In genomic region chr7:9241826-9242225, GRCh38 we compare ENCODE assay signal across 24 cellular contexts.
"Had no signal": no experiment of that assay in that cellular context is flagged by ENCODE, and none has a peak within 500 bp of the region (broad histone marks: within the 10 kb centered on the region; RNA-seq: fewer than 3 reads in every experiment).

No MANE protein-coding gene starts in this region.

- H3K9me3 ChIP-seq: gastrocnemius medialis, ovary, psoas muscle, sigmoid colon, tibial artery had no signal

- H3K27me3 Mint-ChIP-seq: naive thymus-derived CD8-positive, alpha-beta T cell; type B pancreatic cell had no signal

- H3K4me3 Mint-ChIP-seq: naive thymus-derived CD8-positive, alpha-beta T cell; nephron progenitor cell; stimulated activated effector memory CD8-positive, alpha-beta T cell treated with anti-CD3 and anti-CD28 coated beads, Interleukin-12 subunit alpha, Interleukin-12 subunit beta, amount 100 ng/mL, for 72 hours; type B pancreatic cell had no signal

- H3K27ac Mint-ChIP-seq: naive thymus-derived CD8-positive, alpha-beta T cell; nephron progenitor cell; stimulated activated effector memory CD8-positive, alpha-beta T cell treated with anti-CD3 and anti-CD28 coated beads, Interleukin-12 subunit alpha, Interleukin-12 subunit beta, amount 100 ng/mL, for 72 hours; type B pancreatic cell had no signal

- H3K27me3 ChIP-seq: gastrocnemius medialis, left lung, ovary, sigmoid colon, stomach, tibial artery had no signal

- H3K4me1 Mint-ChIP-seq: naive thymus-derived CD8-positive, alpha-beta T cell; nephron progenitor cell; stimulated activated effector memory CD8-positive, alpha-beta T cell treated with anti-CD3 and anti-CD28 coated beads, Interleukin-12 subunit alpha, Interleukin-12 subunit beta, amount 100 ng/mL, for 72 hours had no signal

- H3K9me3 Mint-ChIP-seq: nephron progenitor cell, type B pancreatic cell had no signal

- ATAC-seq: gastrocnemius medialis; left cardiac atrium; left lung; naive thymus-derived CD8-positive, alpha-beta T cell; psoas muscle; right cardiac atrium; stimulated activated effector memory CD8-positive, alpha-beta T cell treated with anti-CD3 and anti-CD28 coated beads, Interleukin-12 subunit alpha, Interleukin-12 subunit beta, amount 100 ng/mL, for 72 hours had no signal

- H3K36me3 Mint-ChIP-seq: naive thymus-derived CD8-positive, alpha-beta T cell; stimulated activated effector memory CD8-positive, alpha-beta T cell treated with anti-CD3 and anti-CD28 coated beads, Interleukin-12 subunit alpha, Interleukin-12 subunit beta, amount 100 ng/mL, for 72 hours; type B pancreatic cell had no signal

- DNase-seq: dorsolateral prefrontal cortex; effector CD4-positive, alpha-beta T cell; gastrocnemius medialis; head of caudate nucleus; hippocampal formation; left cardiac atrium; left lung; mesenchymal stem cell; midbrain; naive thymus-derived CD8-positive, alpha-beta T cell; nephron progenitor cell; nucleus accumbens; ovary; posterior cingulate gyrus; psoas muscle; right cardiac atrium; sigmoid colon; stimulated activated CD4-positive, alpha-beta T cell treated with anti-CD3 and anti-CD28 coated beads, Interleukin-2, amount 100 ng/mL, for 24 hours; stimulated activated CD4-positive, alpha-beta T cell treated with anti-CD3 and anti-CD28 coated beads, Interleukin-4, amount 100 ng/mL, for 24 hours; stimulated activated naive CD4-positive, alpha-beta T cell treated with Interleukin-2 at 50 U/mL for 16 hours; stomach; tibial artery had no signal

- H3K4me1 ChIP-seq: gastrocnemius medialis, left lung, psoas muscle, sigmoid colon, stomach, tibial artery had no signal

- H3K4me3 ChIP-seq: gastrocnemius medialis, left lung, ovary, psoas muscle, sigmoid colon, stomach, tibial artery had no signal

- H3K36me3 ChIP-seq: gastrocnemius medialis, left lung, ovary, sigmoid colon, stomach, tibial artery had no signal

- H3K27ac ChIP-seq: gastrocnemius medialis, left lung, ovary, psoas muscle, sigmoid colon, stomach, tibial artery had no signal
